Comparison of ENCODE assay signal across 29 cellular contexts in genomic region chr3:53612508-53612907, GRCh38.
"Had no signal": no experiment of that assay in that cellular context is flagged by ENCODE, and none has a peak within 500 bp of the region (broad histone marks: within the 10 kb centered on the region; RNA-seq: fewer than 3 reads in every experiment).

No MANE protein-coding gene starts in this region.

- H3K9me3 Mint-ChIP-seq: activated CD4-positive, alpha-beta memory T cell treated with anti-CD3 and anti-CD28 coated beads for 36 hours; activated CD4-positive, alpha-beta T cell treated with anti-CD3 and anti-CD28 coated beads, Interleukin-2, amount 10 ng/mL, durations not matched to agents 24 days and 14 days; activated T-helper 17 cell treated with anti-CD3 and anti-CD28 coated beads, Interleukin-2, amount 50 U/mL, for 72 hours; effector memory CD8-positive, alpha-beta T cell; stimulated activated memory B cell treated with anti-CD40 and anti-IgM and Interleukin-4, amounts not matched to agents 10 μg/mL and 1 μg/mL and 100 μg/mL, for 72 hours; stimulated activated naive CD8-positive, alpha-beta T cell treated with anti-CD3 and anti-CD28 coated beads, Interleukin-15, amount 100 ng/mL, for 72 hours had no signal

- H3K27me3 ChIP-seq: colonic mucosa, foreskin keratinocyte, pancreas, upper lobe of left lung, vagina had no signal

- ATAC-seq: activated T-helper 17 cell treated with anti-CD3 and anti-CD28 coated beads, Interleukin-2, amount 50 U/mL, for 72 hours; effector memory CD8-positive, alpha-beta T cell; foreskin keratinocyte; stimulated activated naive CD8-positive, alpha-beta T cell treated with anti-CD3 and anti-CD28 coated beads, Interleukin-15, amount 100 ng/mL, for 72 hours; T-helper 17 cell had no signal

- H3K36me3 ChIP-seq: colonic mucosa, heart left ventricle, left ventricle myocardium inferior, pancreas, prostate gland, upper lobe of left lung, vagina, WERI-Rb-1 had no signal

- DNase-seq: activated CD4-positive, alpha-beta memory T cell treated with anti-CD3 and anti-CD28 coated beads for 36 hours; activated CD4-positive, alpha-beta T cell treated with anti-CD3 and anti-CD28 coated beads, Interleukin-2, amount 10 ng/mL, durations not matched to agents 24 days and 14 days; activated CD4-positive, CD25-positive, alpha-beta regulatory T cell treated with anti-CD3 and anti-CD28 coated beads, Interleukin-2, amount 50 U/mL, for 72 hours; activated CD8-positive, alpha-beta memory T cell treated with anti-CD3 and anti-CD28 coated beads, Interleukin-2, amount 50 U/mL, for 4 hours; activated gamma-delta T cell treated with Interleukin-2 at 50 U/mL for 16 hours; activated naive CD4-positive, alpha-beta T cell treated with anti-CD3 and anti-CD28 coated beads, Interleukin-2, amount 50 U/mL, for 16 hours; activated T-cell treated with anti-CD3 and anti-CD28 coated beads, Interleukin-2, amount 50 U/mL, for 1 hour; colonic mucosa; effector memory CD8-positive, alpha-beta T cell; foreskin keratinocyte; heart left ventricle; left ventricle myocardium inferior; naive B cell; nucleus accumbens; pancreas; retina; stimulated activated CD4-positive, alpha-beta T cell treated with anti-CD3 and anti-CD28 coated beads, Interleukin-4, amount 100 ng/mL, for 24 hours; stimulated activated naive CD8-positive, alpha-beta T cell treated with anti-CD3 and anti-CD28 coated beads, Interleukin-15, amount 100 ng/mL, for 72 hours; substantia nigra; T-helper 17 cell; T1000; upper lobe of left lung; WERI-Rb-1 had no signal

- H3K4me1 Mint-ChIP-seq: activated CD4-positive, alpha-beta T cell treated with anti-CD3 and anti-CD28 coated beads, Interleukin-2, amount 10 ng/mL, durations not matched to agents 24 days and 14 days; activated T-helper 17 cell treated with anti-CD3 and anti-CD28 coated beads, Interleukin-2, amount 50 U/mL, for 72 hours; stimulated activated naive CD8-positive, alpha-beta T cell treated with anti-CD3 and anti-CD28 coated beads, Interleukin-15, amount 100 ng/mL, for 72 hours had no signal

- H3K27ac Mint-ChIP-seq: activated CD4-positive, alpha-beta memory T cell treated with anti-CD3 and anti-CD28 coated beads for 36 hours; activated CD4-positive, alpha-beta T cell treated with anti-CD3 and anti-CD28 coated beads, Interleukin-2, amount 10 ng/mL, durations not matched to agents 24 days and 14 days; activated T-helper 17 cell treated with anti-CD3 and anti-CD28 coated beads, Interleukin-2, amount 50 U/mL, for 72 hours; effector memory CD8-positive, alpha-beta T cell; mesothelial cell of epicardium; stimulated activated naive CD8-positive, alpha-beta T cell treated with anti-CD3 and anti-CD28 coated beads, Interleukin-15, amount 100 ng/mL, for 72 hours; T-helper 17 cell had no signal

- H3K4me1 ChIP-seq: colonic mucosa, foreskin keratinocyte, left ventricle myocardium inferior, pancreas, prostate gland, vagina had no signal

- H3K27ac ChIP-seq: colonic mucosa, foreskin keratinocyte, heart left ventricle, left ventricle myocardium inferior, pancreas, prostate gland, upper lobe of left lung, vagina, WERI-Rb-1 had no signal

- H3K36me3 Mint-ChIP-seq: activated CD4-positive, alpha-beta memory T cell treated with anti-CD3 and anti-CD28 coated beads for 36 hours; naive B cell; stimulated activated memory B cell treated with anti-CD40 and anti-IgM and Interleukin-4, amounts not matched to agents 10 μg/mL and 1 μg/mL and 100 μg/mL, for 72 hours had no signal

- H3K4me3 Mint-ChIP-seq: activated CD4-positive, alpha-beta memory T cell treated with anti-CD3 and anti-CD28 coated beads for 36 hours; activated CD4-positive, alpha-beta T cell treated with anti-CD3 and anti-CD28 coated beads, Interleukin-2, amount 10 ng/mL, durations not matched to agents 24 days and 14 days; activated T-helper 17 cell treated with anti-CD3 and anti-CD28 coated beads, Interleukin-2, amount 50 U/mL, for 72 hours; effector memory CD8-positive, alpha-beta T cell; mesothelial cell of epicardium; naive B cell; stimulated activated memory B cell treated with anti-CD40 and anti-IgM and Interleukin-4, amounts not matched to agents 10 μg/mL and 1 μg/mL and 100 μg/mL, for 72 hours; stimulated activated naive CD8-positive, alpha-beta T cell treated with anti-CD3 and anti-CD28 coated beads, Interleukin-15, amount 100 ng/mL, for 72 hours; T-helper 17 cell had no signal

- H3K4me3 ChIP-seq: colonic mucosa, heart left ventricle, left ventricle myocardium inferior, pancreas, prostate gland, skin epidermis, upper lobe of left lung, vagina had no signal

- H3K9me3 ChIP-seq: colonic mucosa, pancreas, prostate gland, upper lobe of left lung, vagina had no signal
